ENCODE assay signal across 1 cellular context in genomic region chr9:93036887-93037475, GRCh38.
TF ChIP-seq lines count a peak whose summit lies in the region.

No MANE protein-coding gene starts in this region.

TF ChIP-seq in GM23338, 12 proteins besides CTCF, POLR2A, EP300 and RAD21 (continued from another document):
- TF ChIP-seq, protein P1, sequence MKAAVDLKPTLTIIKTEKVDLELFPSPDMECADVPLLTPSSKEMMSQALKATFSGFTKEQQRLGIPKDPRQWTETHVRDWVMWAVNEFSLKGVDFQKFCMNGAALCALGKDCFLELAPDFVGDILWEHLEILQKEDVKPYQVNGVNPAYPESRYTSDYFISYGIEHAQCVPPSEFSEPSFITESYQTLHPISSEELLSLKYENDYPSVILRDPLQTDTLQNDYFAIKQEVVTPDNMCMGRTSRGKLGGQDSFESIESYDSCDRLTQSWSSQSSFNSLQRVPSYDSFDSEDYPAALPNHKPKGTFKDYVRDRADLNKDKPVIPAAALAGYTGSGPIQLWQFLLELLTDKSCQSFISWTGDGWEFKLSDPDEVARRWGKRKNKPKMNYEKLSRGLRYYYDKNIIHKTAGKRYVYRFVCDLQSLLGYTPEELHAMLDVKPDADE (IDR thresholded peaks at IDR 0.05) = no peak
- no peak for TF ChIP-seq STAT1 (IDR thresholded peaks at IDR 0.05; ENCODE audit: unreplicated experiment)
- no peak for TF ChIP-seq EZH2phosphoT487 (IDR thresholded peaks at IDR 0.05; ENCODE audit: unreplicated experiment)
- no peak for TF ChIP-seq EZH2 (IDR thresholded peaks at IDR 0.05; ENCODE audit: low read depth, unreplicated experiment)
- TF ChIP-seq POLR2AphosphoS5 (IDR thresholded peaks at IDR 0.05; ENCODE audit: low read depth) = no peak
- TF ChIP-seq ZNF114 (CRISPR knock-in tag; IDR thresholded peaks at IDR 0.05) = no peak
- no peak for TF ChIP-seq ZNF462 (CRISPR knock-in tag; IDR thresholded peaks at IDR 0.05)
